In genomic region chr2:177393381-177393780, GRCh38 we compare ENCODE assay signal across 8 cellular contexts.
DNase-seq lines count a peak whose midpoint lies in the region; ATAC-seq and TF ChIP-seq lines count a peak whose summit lies in the region.

No MANE protein-coding gene starts in this region.

- H3K9ac ChIP-seq in mucosa of rectum (ENCODE audit: low read depth in 1 of 2, low read length in 2 of 2) = peak overlapping the region; percentile 82

- peak overlapping the region; percentile 78 to 83 for H3K27ac ChIP-seq in mucosa of rectum (ENCODE audit: low read depth in 2 of 2, low read length in 2 of 2)

- no peaks in the 10 kb centered on the region for H3K27me3 Mint-ChIP-seq in central memory CD8-positive, alpha-beta T cell

- H3K36me3 ChIP-seq in GM06990 (ENCODE audit: control insufficient read depth, insufficient read depth, low read length) (no peaks in the 10 kb centered on the region), mucosa of rectum (ENCODE audit: control insufficient read depth in 2 of 2, insufficient read depth in 2 of 2, low read length in 2 of 2) (no peaks in the 10 kb centered on the region)

- peak overlapping the region; percentile 88 for H3K27ac Mint-ChIP-seq in central memory CD8-positive, alpha-beta T cell (ENCODE audit: low read depth)

- peak overlapping the region; percentile 100 for H3K4me3 ChIP-seq in GM06990 (replicated peaks; ENCODE audit: low read depth, low read length)
- peak overlapping the region; percentile 80 to 92 for H3K4me3 ChIP-seq in mucosa of rectum (ENCODE audit: low read length in 2 of 2)

- H3K4me3 Mint-ChIP-seq in central memory CD8-positive, alpha-beta T cell = peak overlapping the region; percentile 88

- peaks cover 14 to 28% of the 10 kb centered on the region in 2 donors for H3K4me1 ChIP-seq in mucosa of rectum (ENCODE audit: control insufficient read depth in 2 of 2, insufficient read depth in 2 of 2, low read length in 2 of 2)

- peaks cover 2% of the 10 kb centered on the region for H3K36me3 Mint-ChIP-seq in central memory CD8-positive, alpha-beta T cell (ENCODE audit: insufficient read depth)

- DNase-seq in GM06990 (ENCODE audit: extremely low read depth, insufficient read length) (no peak), NCI-H748 (lab: John Stamatoyannopoulos, UW; ENCODE audit: unreplicated experiment) (peak; percentile 43), DMS114 treated with DMSO at 0.1 percent for 48 hours (lab: John Stamatoyannopoulos, UW; ENCODE audit: unreplicated experiment) (no peak)
- no peak for DNase-seq in central memory CD8-positive, alpha-beta T cell (ENCODE audit: low spot score in 2 of 2)

- no peaks in the 10 kb centered on the region for H3K9me3 Mint-ChIP-seq in central memory CD8-positive, alpha-beta T cell

- TF ChIP-seq CTCF in GM06990 (IDR thresholded peaks at IDR 0.05; ENCODE audit: insufficient read depth, low read length, poor library complexity, severe bottlenecking) = no peak

- H3K9me3 ChIP-seq in mucosa of rectum (ENCODE audit: control insufficient read depth in 2 of 2, low read length in 2 of 2) = no peaks in the 10 kb centered on the region

- no peaks in the 10 kb centered on the region for H3K27me3 ChIP-seq in GM06990 (replicated peaks; ENCODE audit: control insufficient read depth, insufficient read depth, low read length)
- no peaks in the 10 kb centered on the region for H3K27me3 ChIP-seq in mucosa of rectum (ENCODE audit: control insufficient read depth in 2 of 2, insufficient read depth in 2 of 2, low read length in 2 of 2)

- peak; percentile 50 for ATAC-seq in central memory CD8-positive, alpha-beta T cell (replicated peaks; ENCODE audit: extremely low read depth, poor library complexity, severe bottlenecking)
- ATAC-seq in GM21576 (IDR thresholded peaks at IDR 0.05; ENCODE audit: unreplicated experiment) (no peak), HG03378 (IDR thresholded peaks at IDR 0.05; ENCODE audit: unreplicated experiment) (no peak), GM21367 (IDR thresholded peaks at IDR 0.05; ENCODE audit: unreplicated experiment) (no peak)

- peaks cover 57% of the 10 kb centered on the region for H3K4me1 Mint-ChIP-seq in central memory CD8-positive, alpha-beta T cell
